9 cellular contexts compared by ENCODE assay signal in the genomic region with DNA sequence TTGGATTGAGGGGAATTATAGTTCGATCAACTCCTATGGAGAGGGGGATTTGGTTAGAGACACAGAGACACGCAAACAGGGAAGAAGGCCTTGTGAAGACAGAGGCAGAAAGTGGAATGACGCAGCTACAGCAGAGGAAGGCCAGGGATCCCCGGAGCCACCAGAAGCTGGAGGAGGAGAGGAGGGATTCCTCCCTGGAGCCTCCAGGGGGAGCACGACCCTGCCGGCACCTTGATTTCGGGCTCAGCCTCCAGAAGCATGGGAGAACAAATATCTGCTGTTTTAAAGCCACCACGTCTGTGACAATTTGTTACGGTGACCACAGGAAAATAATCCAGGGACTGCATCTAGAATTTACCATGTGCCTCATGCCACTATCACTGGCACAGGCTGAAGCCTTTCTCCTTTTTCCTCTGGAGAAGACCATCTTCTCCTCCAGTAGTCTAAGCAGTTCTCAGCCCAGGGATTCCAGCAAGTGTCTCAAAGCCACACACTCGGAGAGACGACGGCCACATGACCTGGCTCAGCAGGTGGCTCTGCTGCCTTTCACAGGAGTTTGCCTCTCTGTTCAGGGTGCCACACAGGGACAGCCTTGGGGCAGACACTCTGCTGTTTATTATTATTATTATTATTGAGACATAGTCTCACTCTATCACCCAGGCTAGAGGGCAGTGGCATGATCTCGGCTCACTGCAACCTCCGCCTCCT. TPM values are rescaled to one million over a fixed set of nuclear protein-coding genes. Genes with fewer than 3 reads are reported as not detected.
DNase-seq lines count a peak whose midpoint lies in the region; ATAC-seq and TF ChIP-seq lines count a peak whose summit lies in the region.
"Had no signal": no experiment of that assay in that cellular context is flagged by ENCODE, and none has a peak within 500 bp of the region (broad histone marks: within the 10 kb centered on the region; RNA-seq: fewer than 3 reads in every experiment).

No MANE protein-coding gene starts in this region.

- in situ Hi-C loops in GM13977 (cut with MboI; ENCODE audit: low pct_unique_long_range_greater_than_20kb, low sequenced_read_pairs, unreplicated experiment) = no loop called here

- no peak for ATAC-seq in GM21390 (IDR thresholded peaks at IDR 0.05; ENCODE audit: unreplicated experiment)
- no peak for ATAC-seq in HG02973 (IDR thresholded peaks at IDR 0.05; ENCODE audit: unreplicated experiment)

- no peak overlapping the region for H3K27ac Mint-ChIP-seq in brain

- peak; percentile 89 for DNase-seq in AG20443 (ENCODE audit: low spot score)
- DNase-seq in GM13977 (ENCODE audit: low spot score) = peak; percentile 60
- peak; percentile 76 for DNase-seq in OCI-M1 (lab: John Stamatoyannopoulos, UW)
- peak; percentile 86 for DNase-seq in iPS-NIHi7 (ENCODE audit: extremely low spot score)
- peak; percentile 7 to 18 for DNase-seq in stimulated activated CD4-positive, alpha-beta T cell treated with anti-CD3 and anti-CD28 coated beads, Interleukin-4, amount 100 ng/mL, for 4 hours
- DNase-seq: naive B cell had no signal

- H3K36me3 Mint-ChIP-seq in brain = no peaks in the 10 kb centered on the region
- H3K36me3 Mint-ChIP-seq: naive B cell had no signal

- peaks cover 0 to 6% (median 0%) of the 10 kb centered on the region in 5 experiments for H3K9me3 Mint-ChIP-seq in brain
- H3K9me3 Mint-ChIP-seq: naive B cell had no signal

- H3K4me3 Mint-ChIP-seq in brain = no peak overlapping the region
- H3K4me3 Mint-ChIP-seq: naive B cell had no signal

- H3K4me1 Mint-ChIP-seq in brain = peaks cover 19% of the 10 kb centered on the region
- H3K4me1 Mint-ChIP-seq: naive B cell had no signal

- TF ChIP-seq CTCF in GM13977 (IDR thresholded peaks at IDR 0.05; ENCODE audit: extremely low read depth, insufficient read depth, missing control alignments) (peak; percentile 67), brain (conservative IDR thresholded peaks at IDR 0.05) (peak; percentile 69 to 74)

- peaks cover 6% of the 10 kb centered on the region for H3K27me3 Mint-ChIP-seq in brain

RNA-seq across cellular contexts. Expression of a gene that starts 39.9 kb away (rescaled TPM):
- polyA plus RNA-seq in brain (ENCODE audit: insufficient read depth, low read depth, low replicate concordance) = 21.1 TPM

RNA-seq across cellular contexts. Expression of a gene that starts 56.8 kb away (rescaled TPM):
- polyA plus RNA-seq in brain (ENCODE audit: insufficient read depth, low read depth, low replicate concordance) = 34.1 TPM

Comparison
In these comparisons a context has a peak if more than half of its experiments do, and no peak if none do; other contexts are left out.
1. DNase-seq: peak in every context shown above with its lines; median percentile 89 in AG20443; 86 in iPS-NIHi7; 76 in OCI-M1; 60 in GM13977; 12 in stimulated activated CD4-positive, alpha-beta T cell treated with anti-CD3 and anti-CD28 coated beads, Interleukin-4, amount 100 ng/mL, for 4 hours.